In the genomic region with DNA sequence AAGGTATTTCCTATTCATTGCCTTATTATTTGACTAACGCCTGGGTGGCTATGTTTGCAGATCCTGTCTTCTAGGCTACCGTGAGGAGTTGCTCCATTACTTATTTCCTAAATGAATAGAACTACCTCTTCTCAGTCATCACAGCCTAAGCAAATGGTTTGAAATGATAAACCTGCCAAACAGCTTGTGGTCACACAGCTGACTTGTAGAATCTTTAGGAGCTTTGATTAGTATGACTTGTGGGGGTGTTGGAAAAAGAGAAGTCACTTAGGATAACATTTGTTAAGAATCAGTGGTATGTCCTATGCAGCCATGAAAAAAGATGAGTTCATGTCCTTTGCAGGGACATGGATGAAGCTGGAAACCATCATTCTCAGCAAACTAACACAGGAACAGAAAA, we compare ENCODE assay signal across 25 cellular contexts.
"Had no signal": no experiment of that assay in that cellular context is flagged by ENCODE, and none has a peak within 500 bp of the region (broad histone marks: within the 10 kb centered on the region; RNA-seq: fewer than 3 reads in every experiment).

No MANE protein-coding gene starts in this region.

- H3K4me3 ChIP-seq: esophagus squamous epithelium, heart left ventricle, neural progenitor cell, ovary, right lobe of liver, spleen, stomach, thoracic aorta, transverse colon had no signal

- DNase-seq: cerebellar nuclear complex; effector memory CD8-positive, alpha-beta T cell; esophagus squamous epithelium; foreskin melanocyte; heart left ventricle; hippocampal formation; kidney glomerular epithelial cell; mammary epithelial cell; natural killer cell; nucleus accumbens; ovary; retina; right lobe of liver; spleen; stimulated activated CD4-positive, alpha-beta T cell treated with anti-CD3 and anti-CD28 coated beads, Interleukin-15, amount 100 ng/mL, for 24 hours; stimulated activated CD4-positive, alpha-beta T cell treated with anti-CD3 and anti-CD28 coated beads, Interleukin-1b, Interleukin-23, amount 100 ng/mL, for 48 hours; stimulated activated CD4-positive, alpha-beta T cell treated with anti-CD3 and anti-CD28 coated beads, Interleukin-4, amount 100 ng/mL, for 24 hours; stimulated activated naive B cell treated with anti-CD40 and anti-IgM and Interleukin-4, amounts not matched to agents 10 μg/mL and 1 μg/mL and 100 μg/mL, for 72 hours; stomach; substantia nigra; transverse colon had no signal

- H3K27ac ChIP-seq: epithelial cell of prostate, esophagus squamous epithelium, heart left ventricle, neural progenitor cell, ovary, right lobe of liver, spleen, stomach, thoracic aorta, transverse colon had no signal

- H3K36me3 ChIP-seq: esophagus squamous epithelium, heart left ventricle, neural progenitor cell, ovary, right lobe of liver, spleen, stomach, thoracic aorta, transverse colon had no signal

- H3K4me1 ChIP-seq: esophagus squamous epithelium, heart left ventricle, neural progenitor cell, right lobe of liver, spleen, stomach had no signal

- H3K9me3 ChIP-seq: esophagus squamous epithelium, heart left ventricle, ovary, right lobe of liver, spleen, stomach, thoracic aorta, transverse colon had no signal

- H3K27me3 ChIP-seq: esophagus squamous epithelium, heart left ventricle, neural progenitor cell, ovary, right lobe of liver, spleen, stomach, transverse colon had no signal

- ATAC-seq: effector memory CD8-positive, alpha-beta T cell; heart left ventricle; left lobe of liver; natural killer cell; right lobe of liver; stimulated activated naive B cell treated with anti-CD40 and anti-IgM and Interleukin-4, amounts not matched to agents 10 μg/mL and 1 μg/mL and 100 μg/mL, for 72 hours had no signal
